21 cellular contexts compared by ENCODE assay signal in the genomic region with DNA sequence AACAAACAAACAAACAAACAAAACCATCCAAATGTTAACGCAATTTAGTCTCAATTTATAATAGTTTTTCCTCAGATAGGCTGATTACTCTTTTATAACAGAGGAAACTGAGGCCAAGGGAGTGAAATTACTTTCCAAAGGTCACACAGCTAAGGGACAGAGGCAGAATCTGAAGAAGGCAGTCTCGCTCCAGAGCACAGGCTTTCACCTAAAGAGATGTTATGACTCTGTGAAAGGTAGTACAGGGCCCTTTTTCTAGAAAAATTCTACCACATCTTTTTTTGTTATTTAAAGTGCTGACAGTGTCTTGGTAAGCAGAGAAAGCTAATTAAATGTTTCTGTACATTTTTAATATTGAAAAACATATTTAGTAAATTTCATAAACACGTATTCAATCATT. TPM values are rescaled to one million over a fixed set of nuclear protein-coding genes. Genes with fewer than 3 reads are reported as not detected.
DNase-seq lines count a peak whose midpoint lies in the region; ATAC-seq, FAIRE-seq and TF ChIP-seq lines count a peak whose summit lies in the region.
"Had no signal": no experiment of that assay in that cellular context is flagged by ENCODE, and none has a peak within 500 bp of the region (broad histone marks: within the 10 kb centered on the region; RNA-seq: fewer than 3 reads in every experiment).

No MANE protein-coding gene starts in this region.

- no peaks in the 10 kb centered on the region for H4K20me1 ChIP-seq in PC-3 (ENCODE audit: low read length)
- H4K20me1 ChIP-seq in GM12878 (ENCODE audit: control insufficient read depth, insufficient read depth): no peaks in the 10 kb centered on the region
- H4K20me1 ChIP-seq in SK-N-SH (ENCODE audit: insufficient read depth): no peaks in the 10 kb centered on the region
- no peaks in the 10 kb centered on the region for H4K20me1 ChIP-seq in PC-9 (ENCODE audit: insufficient read depth)
- H4K20me1 ChIP-seq: BLaER1 treated with 17β-estradiol and CSF1 and Interleukin-3, amounts not matched to agents 10 nM and 100 nM had no signal

- intact Hi-C loops in PC-3 (cut with micrococcal nuclease) (no loop called here), GM12878 (cut with micrococcal nuclease; ENCODE audit: unreplicated experiment) (no loop called here), PC-9 (cut with micrococcal nuclease; ENCODE audit: unreplicated experiment) (no loop called here)

- POLR2A ChIA-PET in PC-3 (lab: Charles Lee; ENCODE audit: unreplicated experiment): no interaction called here
- POLR2A ChIA-PET in GM12878 (lab: Charles Lee): no interaction called here
- POLR2A ChIA-PET in SK-N-SH (lab: Yijun Ruan, JAX): interaction anchor here (1.3 kb wide), 1 partner anchor 35 kb away, joined by 4 read pairs; a partner anchor contains a TSS
- POLR2A ChIA-PET in PC-9 (lab: Charles Lee; ENCODE audit: unreplicated experiment): no interaction called here

- H3F3A ChIP-seq in PC-3 (ENCODE audit: low read length, unreplicated experiment): no peaks in the 10 kb centered on the region
- H3F3A ChIP-seq in SK-N-SH (replicated peaks; ENCODE audit: insufficient read depth): peaks cover 7% of the 10 kb centered on the region
- H3F3A ChIP-seq in PC-9 (ENCODE audit: insufficient read depth, low read depth): peaks cover 6% of the 10 kb centered on the region; the same call in 1 of the 2 replicates

- BruUV-seq in PC-3 (replicated peaks; lab: Mats Ljungman, UMichigan) (no TSS peak), GM12878 (replicated peaks; lab: Mats Ljungman, UMichigan) (no TSS peak), PC-9 (replicated peaks; lab: Mats Ljungman, UMichigan) (no TSS peak)

- H3K4me3 ChIP-seq in PC-3 (ENCODE audit: low read length) (no peak overlapping the region), GM12878 (no peak overlapping the region), SK-N-SH (ENCODE audit: low read depth in 2 of 2, low read length in 1 of 2) (no peak overlapping the region), PC-9 (no peak overlapping the region)
- H3K4me3 ChIP-seq: A549; BLaER1 treated with 17β-estradiol and CSF1 and Interleukin-3, amounts not matched to agents 10 nM and 100 nM had no signal

- H3K4me2 ChIP-seq in PC-3 (ENCODE audit: low read length) (0 out of 2 replicates have a peak overlapping the region, but pooled peaks have one; percentile 0), GM12878 (ENCODE audit: control insufficient read depth, insufficient read depth) (no peak overlapping the region), SK-N-SH (no peak overlapping the region), PC-9 (no peak overlapping the region)
- H3K4me2 ChIP-seq: A549; BLaER1 treated with 17β-estradiol and CSF1 and Interleukin-3, amounts not matched to agents 10 nM and 100 nM had no signal

- TF ChIP-seq POLR2A in GM12878 (IDR thresholded peaks at IDR 0.05; ENCODE audit: low read depth, low read length): no peak

- H3K27ac ChIP-seq in C4-2B (0 out of 2 replicates have a peak overlapping the region, but pooled peaks have one; percentile 19), PC-3 (ENCODE audit: low read length) (no peak overlapping the region), GM12878 (ENCODE audit: control insufficient read depth, insufficient read depth) (no peak overlapping the region), SK-N-SH (ENCODE audit: low read depth in 2 of 2, low read length in 1 of 2) (no peak overlapping the region), PC-9 (no peak overlapping the region)
- H3K27ac ChIP-seq: A549; BLaER1 treated with 17β-estradiol and CSF1 and Interleukin-3, amounts not matched to agents 10 nM and 100 nM had no signal

- RAD21 ChIA-PET in GM12878 (lab: Charles Lee; ENCODE audit: unreplicated experiment): no interaction called here

- H3K9me3 ChIP-seq in PC-3 (ENCODE audit: low read length) (no peaks in the 10 kb centered on the region), GM12878 (replicated peaks; ENCODE audit: control insufficient read depth, insufficient read depth, low read length) (no peaks in the 10 kb centered on the region), SK-N-SH (no peaks in the 10 kb centered on the region), PC-9 (ENCODE audit: insufficient read depth, low read depth) (no peaks in the 10 kb centered on the region)
- H3K9me3 ChIP-seq: A549; BLaER1 treated with 17β-estradiol and CSF1 and Interleukin-3, amounts not matched to agents 10 nM and 100 nM; Caco-2 had no signal

- DNase-seq in PC-3 (no peak), GM12878 (ENCODE audit: low read depth, low spot score) (no peak), NCI-H446 (lab: John Stamatoyannopoulos, UW) (no peak), SK-N-SH (no peak), ureter (ENCODE audit: low spot score) (no peak), PC-9 (no peak)
- DNase-seq: AML-193; Caco-2; Calu3; CD4-positive, alpha-beta T cell; CD8-positive, alpha-beta T cell; DMS79 treated with DMSO at 0.1 percent for 48 hours; GF-D8 had no signal

- in situ Hi-C loops in GM12878 (cut with MboI): no loop called here

- TF ChIP-seq CTCF in C4-2B (conservative IDR thresholded peaks at IDR 0.05) (no peak), PC-3 (conservative IDR thresholded peaks at IDR 0.05; ENCODE audit: low read depth, low read length) (no peak), GM12878 (IDR thresholded peaks at IDR 0.05 in 2 of 3, conservative IDR thresholded peaks at IDR 0.05 in 1 of 3; ENCODE audit: control insufficient read depth in 2 of 3, extremely low read depth in 1 of 3, insufficient read depth in 1 of 3, low read depth in 3 of 3, low read length in 3 of 3) (no peak), SK-N-SH (IDR thresholded peaks at IDR 0.05) (no peak), PC-9 (conservative IDR thresholded peaks at IDR 0.05) (no peak)

- 39% methylated on average over 3 of the region's 3 CpGs for WGBS in GM12878 (ENCODE audit: insufficient coverage, insufficient replicate concordance, low lambda C conversion rate, missing lambda C conversion rate)
- 84% methylated on average over 3 of the region's 3 CpGs for WGBS in SK-N-SH (ENCODE audit: low lambda C conversion rate)

- H2AFZ ChIP-seq in PC-3 (ENCODE audit: low read length): no peak overlapping the region
- H2AFZ ChIP-seq in GM12878 (ENCODE audit: control insufficient read depth, low read depth, low read length): no peak overlapping the region; the same call in 1 of the 2 replicates
- no peak overlapping the region for H2AFZ ChIP-seq in SK-N-SH (ENCODE audit: low read depth)
- H2AFZ ChIP-seq in PC-9: no peak overlapping the region

- ATAC-seq in HG02870 (IDR thresholded peaks at IDR 0.05; ENCODE audit: unreplicated experiment): peak; percentile 55
- no peak for ATAC-seq in PC-3
- peak; percentile 57; the same call in 2 of the 3 replicates for ATAC-seq in GM12878
- ATAC-seq: A549; CD8-positive, alpha-beta T cell had no signal

- FAIRE-seq in GM12878 (lab: Jason Lieb, UNC): no peak
- FAIRE-seq: A549, D721Med, G401.6, GM18507 had no signal

- H3K9ac ChIP-seq in PC-3 (ENCODE audit: low read length) (no peak overlapping the region), GM12878 (ENCODE audit: control insufficient read depth, insufficient read depth, low read length) (no peak overlapping the region), SK-N-SH (no peak overlapping the region)
- H3K9ac ChIP-seq: BLaER1 treated with 17β-estradiol and CSF1 and Interleukin-3, amounts not matched to agents 10 nM and 100 nM had no signal

- H3K9me2 ChIP-seq in PC-3 (replicated peaks; ENCODE audit: low read length) (no peaks in the 10 kb centered on the region), SK-N-SH (no peaks in the 10 kb centered on the region), PC-9 (ENCODE audit: insufficient read depth) (no peaks in the 10 kb centered on the region)

- H3K36me3 ChIP-seq in PC-3 (ENCODE audit: low read depth, low read length) (no peaks in the 10 kb centered on the region), GM12878 (ENCODE audit: control insufficient read depth in 2 of 2, insufficient read depth in 2 of 2, low read length in 1 of 2) (no peaks in the 10 kb centered on the region), SK-N-SH (replicated peaks in 1 of 2; ENCODE audit: control insufficient read depth in 1 of 2, insufficient read depth in 2 of 2, low read length in 1 of 2) (no peaks in the 10 kb centered on the region), PC-9 (ENCODE audit: low read depth) (no peaks in the 10 kb centered on the region)
- H3K36me3 ChIP-seq: BLaER1 treated with 17β-estradiol and CSF1 and Interleukin-3, amounts not matched to agents 10 nM and 100 nM had no signal

- H3K27me3 ChIP-seq in PC-3 (ENCODE audit: low read length) (no peaks in the 10 kb centered on the region), GM12878 (replicated peaks in 1 of 2; ENCODE audit: control insufficient read depth in 2 of 2, insufficient read depth in 2 of 2, low read length in 1 of 2) (no peaks in the 10 kb centered on the region), SK-N-SH (ENCODE audit: insufficient read depth) (no peaks in the 10 kb centered on the region), PC-9 (ENCODE audit: insufficient read depth, low read depth) (no peaks in the 10 kb centered on the region)
- H3K27me3 ChIP-seq: BLaER1 treated with 17β-estradiol and CSF1 and Interleukin-3, amounts not matched to agents 10 nM and 100 nM had no signal

- H3K79me2 ChIP-seq in PC-3 (ENCODE audit: low read length) (no peaks in the 10 kb centered on the region), GM12878 (ENCODE audit: control insufficient read depth, insufficient read depth, low read length) (no peaks in the 10 kb centered on the region), SK-N-SH (ENCODE audit: insufficient read depth) (no peaks in the 10 kb centered on the region), PC-9 (ENCODE audit: low read depth) (no peaks in the 10 kb centered on the region)

- CTCF ChIA-PET in PC-3 (lab: Charles Lee) (no interaction called here), GM12878 (lab: Yijun Ruan, JAX) (interaction anchor here (1.0 to 18.7 kb wide), 4 partner anchors 13 to 296 kb away, joined by 3 to 567 read pairs (median 32); no protein-coding TSS in a partner anchor), SK-N-SH (lab: Yijun Ruan, JAX) (interaction anchor here (1.2 to 1.9 kb wide), 2 partner anchors 297 to 381 kb away, joined by 3 to 5 read pairs; no protein-coding TSS in a partner anchor), PC-9 (lab: Charles Lee) (no interaction called here)

- TF ChIP-seq RAD21 in GM12878 (IDR thresholded peaks at IDR 0.05; ENCODE audit: insufficient read depth, low read depth, low read length) (no peak), SK-N-SH (IDR thresholded peaks at IDR 0.05; ENCODE audit: low read length) (no peak)

- H3K4me1 ChIP-seq in PC-3 (ENCODE audit: insufficient read depth, low read length) (peaks cover 16% of the 10 kb centered on the region), GM12878 (ENCODE audit: control insufficient read depth, insufficient read depth, low read length) (no peaks in the 10 kb centered on the region; the same call in none of the 2 replicates), SK-N-SH (ENCODE audit: control insufficient read depth in 1 of 2, insufficient read depth in 2 of 2, low read depth in 1 of 2, low read length in 1 of 2) (no peaks in the 10 kb centered on the region), PC-9 (replicated peaks; ENCODE audit: insufficient read depth) (peaks cover 16% of the 10 kb centered on the region)

- TF ChIP-seq EP300 in GM12878 (IDR thresholded peaks at IDR 0.05; ENCODE audit: borderline replicate concordance in 1 of 2, control insufficient read depth in 1 of 2, low read depth in 2 of 2, low read length in 2 of 2) (no peak), SK-N-SH (IDR thresholded peaks at IDR 0.05; ENCODE audit: borderline replicate concordance in 1 of 2, low read depth in 1 of 2, low read length in 1 of 2) (no peak)

- SMC1A ChIA-PET in GM12878 (lab: Charles Lee; ENCODE audit: uncharacterized antibody, unreplicated experiment): interaction anchor here (0.7 to 1.4 kb wide), 2 partner anchors 10 to 38 kb away, joined by 3 read pairs; no protein-coding TSS in a partner anchor

RNA-seq across cellular contexts. Expression of a gene that starts 7.5 kb away (rescaled TPM):
- 24.7 and 26.7 TPM in 2 replicates for total RNA-seq in PC-3 (2014; rRNA removed)
- 108 and 115 TPM in 2 replicates for total RNA-seq in GM12878 (2013; cell fraction: nucleolus; rRNA removed)
- 22.2 and 23.1 TPM in 2 replicates for total RNA-seq in GM12878 (2014; rRNA removed)
- total RNA-seq in GM12878 (2014; rRNA removed; fragmentation: Illumina TruSeq; extraction: Trizol): 17.5 and 19.7 TPM in 2 replicates
- 24.6 and 24.8 TPM in 2 replicates for total RNA-seq in GM12878 (2021)
- polyA plus RNA-seq in GM12878 (2011; ENCODE audit: low read depth): 4.4 TPM
- 12.1 and 18.8 TPM in 2 replicates for polyA plus RNA-seq in GM12878 (2011; rRNA removed)
- 15.4 and 20.5 TPM in 2 replicates for polyA plus RNA-seq in GM12878 (2011; cell fraction: cytosol; rRNA removed)
- polyA plus RNA-seq in GM12878 (2011; cell fraction: nucleus; rRNA removed): 18.9 and 19.3 TPM in 2 replicates
- 7.5 and 9.0 TPM in 2 replicates for polyA plus RNA-seq in GM12878 (2012)
- 19.8 and 23.3 TPM in 2 replicates for polyA plus RNA-seq in GM12878 (2014; fragmentation: Illumina TruSeq; extraction: Trizol)
- polyA plus RNA-seq in GM12878 (2014; fragmentation: Nextera tagmentation; extraction: Ambion mirVana): 1 to 10 TPM; 2.7 to 3.1 TPM
- polyA plus RNA-seq in GM12878 (2014; rRNA removed): 10.6 and 12.5 TPM in 2 replicates
- 10 to 100 TPM; 15.9 to 19.3 TPM for polyA plus RNA-seq in GM12878 (2016; fragmentation: Nextera tagmentation; extraction: Ambion mirVana)
- 43.5 and 47.3 TPM in 2 replicates for polyA minus RNA-seq in GM12878 (2011; rRNA and poly(A)+ RNA removed)
- 10.4 and 13.5 TPM in 2 replicates for polyA minus RNA-seq in GM12878 (2011; cell fraction: cytosol; rRNA and poly(A)+ RNA removed)
- polyA minus RNA-seq in GM12878 (2011; cell fraction: nucleus; rRNA and poly(A)+ RNA removed): 31.8 and 43.5 TPM in 2 replicates
- 49.8 and 56.6 TPM in 2 replicates for polyA plus RNA-seq in SK-N-SH (2012; rRNA removed)
- 42.3 and 54.5 TPM in 2 replicates for polyA plus RNA-seq in SK-N-SH (2012; cell fraction: cytosol; rRNA removed)
- 71.4 and 112 TPM in 2 replicates for polyA plus RNA-seq in SK-N-SH (2012; cell fraction: nucleus; rRNA removed)
- total RNA-seq in ureter: 52.6 TPM
- 33.6 and 46.0 TPM in 2 replicates for total RNA-seq in PC-9 (2021)

RNA-seq across cellular contexts. Expression of a gene that starts 34.9 kb away (rescaled TPM):
- total RNA-seq in PC-3 (2014; rRNA removed) (0.63 and 1.8 TPM in 2 replicates), GM12878 (2014; rRNA removed) (138 and 149 TPM in 2 replicates), GM12878 (2014; rRNA removed; fragmentation: Illumina TruSeq; extraction: Trizol) (104 and 111 TPM in 2 replicates), GM12878 (2021) (102 and 107 TPM in 2 replicates), ureter (8.6 TPM), PC-9 (2021) (1,253 and 1,355 TPM in 2 replicates)
- not detected in 2 replicates for total RNA-seq in GM12878 (2013; cell fraction: nucleolus; rRNA removed)
- 49.9 TPM for polyA plus RNA-seq in GM12878 (2011; ENCODE audit: low read depth)
- polyA plus RNA-seq in GM12878 (2011; rRNA removed) (0.14 and 0.29 TPM in 2 replicates), GM12878 (2014; fragmentation: Illumina TruSeq; extraction: Trizol) (130 and 178 TPM in 2 replicates), GM12878 (2014; fragmentation: Nextera tagmentation; extraction: Ambion mirVana) (10 to 100 TPM; 41.2 to 84.3 TPM), GM12878 (2014; rRNA removed) (142 and 153 TPM in 2 replicates), GM12878 (2016; fragmentation: Nextera tagmentation; extraction: Ambion mirVana) (100 to 1,000 TPM; 169 to 175 TPM), SK-N-SH (2012; rRNA removed) (1,518 and 1,901 TPM in 2 replicates)
- polyA plus RNA-seq in GM12878 (2011; cell fraction: cytosol; rRNA removed): 0.40 and 0.55 TPM in 2 replicates
- polyA plus RNA-seq in GM12878 (2011; cell fraction: nucleus; rRNA removed): 0.29 and 0.37 TPM in 2 replicates
- 31.9 and 46.9 TPM in 2 replicates for polyA plus RNA-seq in GM12878 (2012)
- polyA minus RNA-seq in GM12878 (2011; rRNA and poly(A)+ RNA removed): not detected in 2 replicates
- polyA minus RNA-seq in GM12878 (2011; cell fraction: cytosol; rRNA and poly(A)+ RNA removed): not detected in 2 replicates
- polyA minus RNA-seq in GM12878 (2011; cell fraction: nucleus; rRNA and poly(A)+ RNA removed): not detected in 2 replicates
- polyA plus RNA-seq in SK-N-SH (2012; cell fraction: cytosol; rRNA removed): 1,568 and 1,703 TPM in 2 replicates
- polyA plus RNA-seq in SK-N-SH (2012; cell fraction: nucleus; rRNA removed): 3,000 and 3,222 TPM in 2 replicates
- total RNA-seq: CD4-positive, alpha-beta T cell; CD8-positive, alpha-beta T cell had no signal
- polyA plus RNA-seq: CD14-positive monocyte had no signal

Comparison
In these comparisons a context has a peak if more than half of its experiments do, and no peak if none do; other contexts are left out.
1. CTCF ChIA-PET loops: an anchor here in GM12878 (1.0 to 18.7 kb wide) and SK-N-SH (1.2 to 1.9 kb wide); none called in PC-3 and PC-9.